27 cellular contexts compared by ENCODE assay signal in genomic region chr7:33142585-33142984, GRCh38. TPM values are rescaled to one million over a fixed set of nuclear protein-coding genes. Genes with fewer than 3 reads are reported as not detected.
A peak's percentile ranks its signal among the peaks of the same experiment; 100 is the strongest.
DNase-seq lines count a peak whose midpoint lies in the region; ATAC-seq, FAIRE-seq and TF ChIP-seq lines count a peak whose summit lies in the region.
"Had no signal": no experiment of that assay in that cellular context is flagged by ENCODE, and none has a peak within 500 bp of the region (broad histone marks: within the 10 kb centered on the region; RNA-seq: fewer than 3 reads in every experiment).

No MANE protein-coding gene starts in this region.

- no peak for FAIRE-seq in K562 (lab: Jason Lieb, UNC)
- FAIRE-seq in endothelial cell of umbilical vein (lab: Jason Lieb, UNC): peak; percentile 40
- FAIRE-seq: A204.1, GM12892, GM19239 had no signal

- dilution Hi-C loops in endothelial cell of umbilical vein (cut with MboI; ENCODE audit: extremely low pct_ligation_motif_present, low sequenced_read_pairs): no loop called here

- H4K20me1 ChIP-seq in K562 (replicated peaks; ENCODE audit: control insufficient read depth, insufficient read depth, low read length): no peaks in the 10 kb centered on the region
- H4K20me1 ChIP-seq in endothelial cell of umbilical vein (replicated peaks; ENCODE audit: control insufficient read depth, extremely low read depth, insufficient read depth, low read length): no peaks in the 10 kb centered on the region
- H4K20me1 ChIP-seq: BLaER1 had no signal

- H3K36me3 ChIP-seq in HEK293 (ENCODE audit: control insufficient read depth in 2 of 2, insufficient read depth in 1 of 2, low read length in 2 of 2): no peaks in the 10 kb centered on the region
- no peaks in the 10 kb centered on the region for H3K36me3 ChIP-seq in K562 (ENCODE audit: control insufficient read depth, insufficient read depth, low read length)
- no peaks in the 10 kb centered on the region for H3K36me3 ChIP-seq in endothelial cell of umbilical vein (ENCODE audit: control insufficient read depth in 2 of 2, extremely low read depth in 1 of 2, insufficient read depth in 2 of 2, low read length in 2 of 2)
- H3K36me3 ChIP-seq: BE2C, BLaER1 had no signal

- no peak overlapping the region for H3K4me3 ChIP-seq in HEK293 (ENCODE audit: low read depth, low read length)
- H3K4me3 ChIP-seq in K562: no peak overlapping the region
- no peak overlapping the region for H3K4me3 ChIP-seq in endothelial cell of umbilical vein (replicated peaks in 1 of 3; ENCODE audit: insufficient read depth in 1 of 3, low read depth in 1 of 3, low read length in 3 of 3)
- H3K4me3 ChIP-seq: BLaER1, GM12878 had no signal

- H3K27ac ChIP-seq in HEK293 (ENCODE audit: extremely low read depth, low read depth, low read length): no peak overlapping the region
- no peak overlapping the region for H3K27ac ChIP-seq in K562 (ENCODE audit: extremely low read depth, low read depth, low read length)
- H3K27ac ChIP-seq in endothelial cell of umbilical vein (ENCODE audit: insufficient read depth, low read depth, low read length): no peak overlapping the region
- H3K27ac ChIP-seq: BLaER1 had no signal

- WGBS in K562 (ENCODE audit: insufficient coverage, low coverage, missing lambda C conversion rate): 6% methylated on average over 1 of the region's 1 CpG

- DNase-seq in K562 (ENCODE audit: extremely low read depth in 1 of 4, low spot score in 3 of 4) (no peak), endothelial cell of umbilical vein (ENCODE audit: low read depth, low spot score) (no peak), NOMO-1 treated with DMSO at 0.1 percent for 48 hours (lab: John Stamatoyannopoulos, UW; ENCODE audit: unreplicated experiment) (no peak)
- no peak for DNase-seq in effector memory CD8-positive, alpha-beta T cell
- DNase-seq: 8988T; ACHN; BE2C; C1 segment of cervical spinal cord; CD4-positive, alpha-beta memory T cell; CD4-positive, CD25-positive, alpha-beta regulatory T cell; CD8-positive, alpha-beta memory T cell; COR-L47; DMS 273 treated with DMSO at 0.1 percent for 48 hours; DMS153; DMS53; DMS79; DND-41; EL; GDM1 had no signal

- H3K4me2 ChIP-seq in K562 (ENCODE audit: insufficient read depth, low read length) (no peak overlapping the region), endothelial cell of umbilical vein (ENCODE audit: insufficient read depth, low read length) (no peak overlapping the region)
- H3K4me2 ChIP-seq: BLaER1 had no signal

- peaks cover 0 to 4% of the 10 kb centered on the region in 2 donors for H3K9me3 Mint-ChIP-seq in effector memory CD8-positive, alpha-beta T cell

- CTCF ChIA-PET in HEK293 (lab: Yijun Ruan, JAX) (no interaction called here), K562 (lab: Yijun Ruan, JAX; ENCODE audit: low intra/inter-chr PET ratio) (no interaction called here), endothelial cell of umbilical vein (lab: Charles Lee) (no interaction called here)

- H3K9me1 ChIP-seq in K562 (ENCODE audit: control insufficient read depth, insufficient read depth, low read length) (no peaks in the 10 kb centered on the region), endothelial cell of umbilical vein (replicated peaks; ENCODE audit: control insufficient read depth, extremely low read depth, insufficient read depth, low read length) (no peaks in the 10 kb centered on the region)

- TF ChIP-seq POLR2A in K562 (conservative IDR thresholded peaks at IDR 0.05) (no peak), endothelial cell of umbilical vein (IDR thresholded peaks at IDR 0.05; ENCODE audit: low read depth, low read length) (no peak)

- no peak overlapping the region for H3K27ac Mint-ChIP-seq in effector memory CD8-positive, alpha-beta T cell
- H3K27ac Mint-ChIP-seq: CD14-positive monocyte; CD4-positive, alpha-beta memory T cell; CD8-positive, alpha-beta memory T cell had no signal

- H3K4me3 Mint-ChIP-seq in effector memory CD8-positive, alpha-beta T cell: no peak overlapping the region
- H3K4me3 Mint-ChIP-seq: CD14-positive monocyte; CD4-positive, alpha-beta memory T cell; CD4-positive, CD25-positive, alpha-beta regulatory T cell; CD8-positive, alpha-beta memory T cell had no signal

- H2AFZ ChIP-seq in K562 (ENCODE audit: low read depth, low read length) (no peak overlapping the region), endothelial cell of umbilical vein (ENCODE audit: low read depth, low read length) (no peak overlapping the region)

- BruUV-seq in K562 (replicated peaks; lab: Mats Ljungman, UMichigan) (no TSS peak), endothelial cell of umbilical vein (replicated peaks; lab: Mats Ljungman, UMichigan) (no TSS peak)

- no peak for ATAC-seq in K562
- ATAC-seq in HG03175 (IDR thresholded peaks at IDR 0.05; ENCODE audit: unreplicated experiment): no peak
- no peak for ATAC-seq in effector memory CD8-positive, alpha-beta T cell (replicated peaks)
- ATAC-seq: GM12878 had no signal

- intact Hi-C loops in K562 (cut with micrococcal nuclease): no loop called here
- intact Hi-C loops in endothelial cell of umbilical vein (cut with micrococcal nuclease): no loop called here

- no peaks in the 10 kb centered on the region for H3K4me1 ChIP-seq in HEK293 (ENCODE audit: control insufficient read depth, insufficient read depth, low read length)
- H3K4me1 ChIP-seq in K562 (replicated peaks in 1 of 2; ENCODE audit: control insufficient read depth in 2 of 2, insufficient read depth in 2 of 2, low read length in 2 of 2): no peaks in the 10 kb centered on the region
- no peaks in the 10 kb centered on the region for H3K4me1 ChIP-seq in endothelial cell of umbilical vein (ENCODE audit: control insufficient read depth, extremely low read depth, insufficient read depth, low read length)
- H3K4me1 ChIP-seq: BE2C, BLaER1 had no signal

- TF ChIP-seq EP300 in K562 (IDR thresholded peaks at IDR 0.05; ENCODE audit: low read length): no peak

- H3K9me3 ChIP-seq in HEK293 (ENCODE audit: control insufficient read depth, insufficient read depth, low read depth, low read length) (no peaks in the 10 kb centered on the region), K562 (replicated peaks; ENCODE audit: control insufficient read depth, insufficient read depth, low read depth, low read length) (no peaks in the 10 kb centered on the region), endothelial cell of umbilical vein (replicated peaks; ENCODE audit: control insufficient read depth, insufficient read depth, low read length) (no peaks in the 10 kb centered on the region)
- H3K9me3 ChIP-seq: BE2C had no signal

- H3K36me3 Mint-ChIP-seq in effector memory CD8-positive, alpha-beta T cell (ENCODE audit: insufficient read depth): peaks cover 4% of the 10 kb centered on the region

- POLR2A ChIA-PET in HEK293 (lab: Yijun Ruan, JAX) (no interaction called here), K562 (lab: Yijun Ruan, JAX) (no interaction called here), endothelial cell of umbilical vein (lab: Charles Lee) (no interaction called here)

- H3K4me1 Mint-ChIP-seq in effector memory CD8-positive, alpha-beta T cell (ENCODE audit: low read depth in 2 of 2): peaks cover 10 to 20% of the 10 kb centered on the region in 2 donors
- H3K4me1 Mint-ChIP-seq: CD14-positive monocyte had no signal

- H3K27me3 Mint-ChIP-seq in effector memory CD8-positive, alpha-beta T cell: no peaks in the 10 kb centered on the region
- H3K27me3 Mint-ChIP-seq: CD4-positive, alpha-beta memory T cell; CD4-positive, CD25-positive, alpha-beta regulatory T cell; CD8-positive, alpha-beta memory T cell had no signal

- no peaks in the 10 kb centered on the region for H3K79me2 ChIP-seq in K562 (ENCODE audit: control insufficient read depth, insufficient read depth, low read length)
- no peaks in the 10 kb centered on the region for H3K79me2 ChIP-seq in endothelial cell of umbilical vein (ENCODE audit: control insufficient read depth, insufficient read depth, low read length)

- no peak for TF ChIP-seq CTCF in HEK293 (tag by site-specific recombination; IDR thresholded peaks at IDR 0.05)
- TF ChIP-seq CTCF in K562 (IDR thresholded peaks at IDR 0.05 in 2 of 3, conservative IDR thresholded peaks at IDR 0.05 in 1 of 3; ENCODE audit: insufficient read depth in 2 of 3, low read depth in 1 of 3, low read length in 3 of 3): no peak
- no peak for TF ChIP-seq CTCF in endothelial cell of umbilical vein (IDR thresholded peaks at IDR 0.05; ENCODE audit: extremely low read depth in 1 of 2, insufficient read depth in 1 of 2, low read depth in 1 of 2, low read length in 2 of 2)

- TF ChIP-seq RAD21 in K562 (CRISPR knock-in tag; conservative IDR thresholded peaks at IDR 0.05 in 1 of 2, IDR thresholded peaks at IDR 0.05 in 1 of 2): no peak

- H3K9ac ChIP-seq in K562 (ENCODE audit: insufficient read depth in 1 of 2, low read depth in 2 of 2, low read length in 2 of 2) (no peak overlapping the region), endothelial cell of umbilical vein (replicated peaks; ENCODE audit: extremely low read depth, insufficient read depth, low read length) (no peak overlapping the region)
- H3K9ac ChIP-seq: BLaER1 had no signal

- H3K27me3 ChIP-seq in K562 (ENCODE audit: control insufficient read depth in 2 of 2, insufficient read depth in 2 of 2, low read length in 2 of 2): peaks cover 4 to 6% of the 10 kb centered on the region in 2 experiments; a peak in 2 of 5 replicates
- no peaks in the 10 kb centered on the region for H3K27me3 ChIP-seq in endothelial cell of umbilical vein (ENCODE audit: control insufficient read depth in 2 of 2, insufficient read depth in 2 of 2, low read length in 2 of 2)
- H3K27me3 ChIP-seq: BE2C, BLaER1 had no signal

- in situ Hi-C loops in K562 (cut with MboI): no loop called here

RNA-seq across cellular contexts. Expression of gene BBS9, which starts 13.2 kb away (rescaled TPM):
- 3.9 and 7.5 TPM in 2 replicates for total RNA-seq in K562 (2011; cell fraction: chromatin; rRNA removed; ENCODE audit: low replicate concordance)
- total RNA-seq in K562 (2011; cell fraction: nucleolus; rRNA removed): 2.0 and 3.7 TPM in 2 replicates
- total RNA-seq in K562 (2011; cell fraction: nucleoplasm; rRNA removed): 4.2 TPM in 2 replicates
- 1.3 and 2.4 TPM in 2 replicates for total RNA-seq in K562 (2014; rRNA removed)
- total RNA-seq in K562 (2014; rRNA removed; fragmentation: Illumina TruSeq; extraction: Trizol): 2.2 and 2.5 TPM in 2 replicates
- 2.3 and 2.4 TPM in 2 replicates for total RNA-seq in K562 (2015; rRNA removed; fragmentation: Illumina TruSeq; extraction: Trizol)
- 2.1 and 3.1 TPM in 2 replicates for total RNA-seq in K562 (2021)
- polyA plus RNA-seq in K562 (2011; rRNA removed): 1.6 and 3.3 TPM in 2 replicates
- 0.48 and 0.80 TPM in 2 replicates for polyA plus RNA-seq in K562 (2011; cell fraction: cytosol; rRNA removed)
- 2.0 TPM in 2 replicates for polyA plus RNA-seq in K562 (2011; cell fraction: nucleus; rRNA removed)
- polyA plus RNA-seq in K562 (2012): 1.3 and 2.5 TPM in 2 replicates
- 2.0 and 2.2 TPM in 2 replicates for polyA plus RNA-seq in K562 (2014; fragmentation: Illumina TruSeq; extraction: Trizol)
- polyA plus RNA-seq in K562 (2014; fragmentation: Nextera tagmentation; extraction: Ambion mirVana): 1 to 10 TPM in 1 of 2 experiments, under 1 TPM in 1; 0.77 to 1.4 TPM
- 3.0 and 3.7 TPM in 2 replicates for polyA plus RNA-seq in K562 (2014; rRNA removed)
- polyA minus RNA-seq in K562 (2011; rRNA and poly(A)+ RNA removed): 3.2 and 4.3 TPM in 2 replicates
- polyA minus RNA-seq in K562 (2011; cell fraction: cytosol; rRNA and poly(A)+ RNA removed): 1.7 and 2.5 TPM in 2 replicates
- 3.4 and 8.1 TPM in 2 replicates for polyA minus RNA-seq in K562 (2011; cell fraction: nucleus; rRNA and poly(A)+ RNA removed)
- 14.1 and 17.4 TPM in 2 replicates for total RNA-seq in endothelial cell of umbilical vein
- polyA plus RNA-seq in endothelial cell of umbilical vein: 5.0 and 5.7 TPM in 2 replicates
- polyA plus RNA-seq in endothelial cell of umbilical vein (2011; cell fraction: cytosol; rRNA removed): 6.3 and 6.7 TPM in 2 replicates
- 12.8 and 13.5 TPM in 2 replicates for polyA plus RNA-seq in endothelial cell of umbilical vein (2011; cell fraction: nucleus; rRNA removed)
- polyA plus RNA-seq in endothelial cell of umbilical vein (2012): 6.9 and 7.1 TPM in 2 replicates
- polyA minus RNA-seq in endothelial cell of umbilical vein: 31.6 and 31.9 TPM in 2 replicates
- polyA minus RNA-seq in endothelial cell of umbilical vein (2011; cell fraction: cytosol; rRNA and poly(A)+ RNA removed): 8.4 TPM
- 70.8 and 79.2 TPM in 2 replicates for polyA minus RNA-seq in endothelial cell of umbilical vein (2011; cell fraction: nucleus; rRNA and poly(A)+ RNA removed)

RNA-seq across cellular contexts. Expression of gene RP9, which starts 33.4 kb away (rescaled TPM):
- 23.8 and 53.6 TPM in 2 replicates for total RNA-seq in K562 (2011; cell fraction: chromatin; rRNA removed; ENCODE audit: low replicate concordance)
- 16.1 and 17.7 TPM in 2 replicates for total RNA-seq in K562 (2011; cell fraction: nucleolus; rRNA removed)
- 25.6 and 35.3 TPM in 2 replicates for total RNA-seq in K562 (2011; cell fraction: nucleoplasm; rRNA removed)
- total RNA-seq in K562 (2014; rRNA removed): 34.0 and 35.6 TPM in 2 replicates
- 33.4 and 36.6 TPM in 2 replicates for total RNA-seq in K562 (2014; rRNA removed; fragmentation: Illumina TruSeq; extraction: Trizol)
- total RNA-seq in K562 (2015; rRNA removed; fragmentation: Illumina TruSeq; extraction: Trizol): 33.0 and 35.2 TPM in 2 replicates
- 17.5 and 19.3 TPM in 2 replicates for total RNA-seq in K562 (2021)
- polyA plus RNA-seq in K562 (2011; rRNA removed): 35.0 and 36.0 TPM in 2 replicates
- polyA plus RNA-seq in K562 (2011; cell fraction: cytosol; rRNA removed): 15.8 and 21.0 TPM in 2 replicates
- 26.4 and 38.1 TPM in 2 replicates for polyA plus RNA-seq in K562 (2011; cell fraction: nucleus; rRNA removed)
- 23.7 and 24.2 TPM in 2 replicates for polyA plus RNA-seq in K562 (2012)
- polyA plus RNA-seq in K562 (2014; fragmentation: Illumina TruSeq; extraction: Trizol): 36.9 and 44.8 TPM in 2 replicates
- polyA plus RNA-seq in K562 (2014; fragmentation: Nextera tagmentation; extraction: Ambion mirVana): 10 to 100 TPM; 10.7 to 11.1 TPM
- polyA plus RNA-seq in K562 (2014; rRNA removed): 28.5 and 29.5 TPM in 2 replicates
- polyA minus RNA-seq in K562 (2011; rRNA and poly(A)+ RNA removed): 27.3 and 37.1 TPM in 2 replicates
- 10.5 and 11.0 TPM in 2 replicates for polyA minus RNA-seq in K562 (2011; cell fraction: cytosol; rRNA and poly(A)+ RNA removed)
- 12.9 and 25.1 TPM in 2 replicates for polyA minus RNA-seq in K562 (2011; cell fraction: nucleus; rRNA and poly(A)+ RNA removed)
- 18.5 and 20.9 TPM in 2 replicates for total RNA-seq in endothelial cell of umbilical vein
- 15.1 and 16.0 TPM in 2 replicates for polyA plus RNA-seq in endothelial cell of umbilical vein
- 19.3 and 21.7 TPM in 2 replicates for polyA plus RNA-seq in endothelial cell of umbilical vein (2011; cell fraction: cytosol; rRNA removed)
- polyA plus RNA-seq in endothelial cell of umbilical vein (2011; cell fraction: nucleus; rRNA removed): 22.8 and 31.2 TPM in 2 replicates
- 19.2 and 22.2 TPM in 2 replicates for polyA plus RNA-seq in endothelial cell of umbilical vein (2012)
- 12.9 and 17.1 TPM in 2 replicates for polyA minus RNA-seq in endothelial cell of umbilical vein
- polyA minus RNA-seq in endothelial cell of umbilical vein (2011; cell fraction: cytosol; rRNA and poly(A)+ RNA removed): 16.8 TPM
- 15.9 and 20.0 TPM in 2 replicates for polyA minus RNA-seq in endothelial cell of umbilical vein (2011; cell fraction: nucleus; rRNA and poly(A)+ RNA removed)

Comparison
In these comparisons a context has a peak if more than half of its experiments do, and no peak if none do; other contexts are left out.
1. Of the 44 proteins assayed by ChIP-seq in both K562 and HEK293: peak only in K562: none; only in HEK293: none; in both: ZNF146; in neither: 43.